1 cellular context compared by ENCODE assay signal in the genomic region with DNA sequence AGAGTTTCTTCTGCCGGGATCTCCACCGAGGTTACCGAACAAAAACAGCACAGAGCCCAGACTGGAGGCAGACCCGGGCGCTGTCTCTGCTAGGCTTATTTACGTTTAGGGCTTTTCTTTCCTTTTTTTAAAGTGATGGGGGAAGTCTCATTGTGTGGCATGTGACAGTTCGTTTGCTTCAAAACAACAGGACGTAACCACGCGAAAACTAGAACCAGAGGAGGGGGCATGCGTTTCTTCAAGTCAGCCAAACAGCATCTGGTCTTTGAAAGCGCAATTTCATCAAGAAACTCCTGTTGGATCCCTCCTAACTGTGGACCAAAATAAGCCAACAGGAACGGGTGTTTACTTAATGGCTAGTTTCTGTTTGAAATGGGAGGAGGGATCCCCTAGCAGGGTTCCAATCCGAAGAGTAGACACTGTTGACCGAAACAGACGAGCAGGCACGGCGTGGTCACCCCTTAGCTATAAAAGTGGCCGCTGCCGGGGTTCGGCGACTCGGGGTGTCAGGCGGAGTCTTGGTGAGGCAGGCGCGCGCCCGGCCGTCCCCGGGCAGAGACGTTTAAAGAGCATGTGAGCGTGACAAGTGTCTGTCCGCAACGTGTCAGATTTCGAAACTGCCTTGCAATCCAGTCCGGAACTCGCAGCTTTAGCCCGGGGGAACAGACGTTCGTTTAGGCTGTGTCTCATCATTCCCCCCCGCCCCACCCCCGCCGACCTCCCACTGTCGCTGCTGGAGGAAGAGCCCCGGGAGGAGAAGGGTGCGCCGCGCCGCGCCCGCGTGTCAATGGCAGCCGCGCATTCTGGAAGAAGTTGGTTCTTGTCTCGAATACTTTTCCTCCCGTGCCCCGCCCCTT.
TF ChIP-seq lines count a peak whose summit lies in the region.

No MANE protein-coding gene starts in this region.

TF ChIP-seq in GM23338, 12 proteins besides CTCF, POLR2A, EP300 and RAD21:
- TF ChIP-seq, protein P1, sequence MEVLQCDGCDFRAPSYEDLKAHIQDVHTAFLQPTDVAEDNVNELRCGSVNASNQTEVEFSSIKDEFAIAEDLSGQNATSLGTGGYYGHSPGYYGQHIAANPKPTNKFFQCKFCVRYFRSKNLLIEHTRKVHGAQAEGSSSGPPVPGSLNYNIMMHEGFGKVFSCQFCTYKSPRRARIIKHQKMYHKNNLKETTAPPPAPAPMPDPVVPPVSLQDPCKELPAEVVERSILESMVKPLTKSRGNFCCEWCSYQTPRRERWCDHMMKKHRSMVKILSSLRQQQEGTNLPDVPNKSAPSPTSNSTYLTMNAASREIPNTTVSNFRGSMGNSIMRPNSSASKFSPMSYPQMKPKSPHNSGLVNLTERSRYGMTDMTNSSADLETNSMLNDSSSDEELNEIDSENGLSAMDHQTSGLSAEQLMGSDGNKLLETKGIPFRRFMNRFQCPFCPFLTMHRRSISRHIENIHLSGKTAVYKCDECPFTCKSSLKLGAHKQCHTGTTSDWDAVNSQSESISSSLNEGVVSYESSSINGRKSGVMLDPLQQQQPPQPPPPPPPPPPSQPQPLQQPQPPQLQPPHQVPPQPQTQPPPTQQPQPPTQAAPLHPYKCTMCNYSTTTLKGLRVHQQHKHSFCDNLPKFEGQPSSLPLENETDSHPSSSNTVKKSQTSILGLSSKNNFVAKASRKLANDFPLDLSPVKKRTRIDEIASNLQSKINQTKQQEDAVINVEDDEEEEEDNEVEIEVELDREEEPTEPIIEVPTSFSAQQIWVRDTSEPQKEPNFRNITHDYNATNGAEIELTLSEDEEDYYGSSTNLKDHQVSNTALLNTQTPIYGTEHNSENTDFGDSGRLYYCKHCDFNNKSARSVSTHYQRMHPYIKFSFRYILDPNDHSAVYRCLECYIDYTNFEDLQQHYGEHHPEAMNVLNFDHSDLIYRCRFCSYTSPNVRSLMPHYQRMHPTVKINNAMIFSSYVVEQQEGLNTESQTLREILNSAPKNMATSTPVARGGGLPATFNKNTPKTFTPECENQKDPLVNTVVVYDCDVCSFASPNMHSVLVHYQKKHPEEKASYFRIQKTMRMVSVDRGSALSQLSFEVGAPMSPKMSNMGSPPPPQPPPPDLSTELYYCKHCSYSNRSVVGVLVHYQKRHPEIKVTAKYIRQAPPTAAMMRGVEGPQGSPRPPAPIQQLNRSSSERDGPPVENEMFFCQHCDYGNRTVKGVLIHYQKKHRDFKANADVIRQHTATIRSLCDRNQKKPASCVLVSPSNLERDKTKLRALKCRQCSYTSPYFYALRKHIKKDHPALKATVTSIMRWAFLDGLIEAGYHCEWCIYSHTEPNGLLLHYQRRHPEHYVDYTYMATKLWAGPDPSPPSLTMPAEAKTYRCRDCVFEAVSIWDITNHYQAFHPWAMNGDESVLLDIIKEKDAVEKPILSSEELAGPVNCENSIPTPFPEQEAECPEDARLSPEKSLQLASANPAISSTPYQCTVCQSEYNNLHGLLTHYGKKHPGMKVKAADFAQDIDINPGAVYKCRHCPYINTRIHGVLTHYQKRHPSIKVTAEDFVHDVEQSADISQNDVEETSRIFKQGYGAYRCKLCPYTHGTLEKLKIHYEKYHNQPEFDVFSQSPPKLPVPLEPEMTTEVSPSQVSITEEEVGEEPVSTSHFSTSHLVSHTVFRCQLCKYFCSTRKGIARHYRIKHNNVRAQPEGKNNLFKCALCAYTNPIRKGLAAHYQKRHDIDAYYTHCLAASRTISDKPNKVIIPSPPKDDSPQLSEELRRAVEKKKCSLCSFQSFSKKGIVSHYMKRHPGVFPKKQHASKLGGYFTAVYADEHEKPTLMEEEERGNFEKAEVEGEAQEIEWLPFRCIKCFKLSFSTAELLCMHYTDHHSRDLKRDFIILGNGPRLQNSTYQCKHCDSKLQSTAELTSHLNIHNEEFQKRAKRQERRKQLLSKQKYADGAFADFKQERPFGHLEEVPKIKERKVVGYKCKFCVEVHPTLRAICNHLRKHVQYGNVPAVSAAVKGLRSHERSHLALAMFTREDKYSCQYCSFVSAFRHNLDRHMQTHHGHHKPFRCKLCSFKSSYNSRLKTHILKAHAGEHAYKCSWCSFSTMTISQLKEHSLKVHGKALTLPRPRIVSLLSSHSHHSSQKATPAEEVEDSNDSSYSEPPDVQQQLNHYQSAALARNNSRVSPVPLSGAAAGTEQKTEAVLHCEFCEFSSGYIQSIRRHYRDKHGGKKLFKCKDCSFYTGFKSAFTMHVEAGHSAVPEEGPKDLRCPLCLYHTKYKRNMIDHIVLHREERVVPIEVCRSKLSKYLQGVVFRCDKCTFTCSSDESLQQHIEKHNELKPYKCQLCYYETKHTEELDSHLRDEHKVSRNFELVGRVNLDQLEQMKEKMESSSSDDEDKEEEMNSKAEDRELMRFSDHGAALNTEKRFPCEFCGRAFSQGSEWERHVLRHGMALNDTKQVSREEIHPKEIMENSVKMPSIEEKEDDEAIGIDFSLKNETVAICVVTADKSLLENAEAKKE (CRISPR knock-in tag; IDR thresholded peaks at IDR 0.05): no peak
- TF ChIP-seq, protein P2, sequence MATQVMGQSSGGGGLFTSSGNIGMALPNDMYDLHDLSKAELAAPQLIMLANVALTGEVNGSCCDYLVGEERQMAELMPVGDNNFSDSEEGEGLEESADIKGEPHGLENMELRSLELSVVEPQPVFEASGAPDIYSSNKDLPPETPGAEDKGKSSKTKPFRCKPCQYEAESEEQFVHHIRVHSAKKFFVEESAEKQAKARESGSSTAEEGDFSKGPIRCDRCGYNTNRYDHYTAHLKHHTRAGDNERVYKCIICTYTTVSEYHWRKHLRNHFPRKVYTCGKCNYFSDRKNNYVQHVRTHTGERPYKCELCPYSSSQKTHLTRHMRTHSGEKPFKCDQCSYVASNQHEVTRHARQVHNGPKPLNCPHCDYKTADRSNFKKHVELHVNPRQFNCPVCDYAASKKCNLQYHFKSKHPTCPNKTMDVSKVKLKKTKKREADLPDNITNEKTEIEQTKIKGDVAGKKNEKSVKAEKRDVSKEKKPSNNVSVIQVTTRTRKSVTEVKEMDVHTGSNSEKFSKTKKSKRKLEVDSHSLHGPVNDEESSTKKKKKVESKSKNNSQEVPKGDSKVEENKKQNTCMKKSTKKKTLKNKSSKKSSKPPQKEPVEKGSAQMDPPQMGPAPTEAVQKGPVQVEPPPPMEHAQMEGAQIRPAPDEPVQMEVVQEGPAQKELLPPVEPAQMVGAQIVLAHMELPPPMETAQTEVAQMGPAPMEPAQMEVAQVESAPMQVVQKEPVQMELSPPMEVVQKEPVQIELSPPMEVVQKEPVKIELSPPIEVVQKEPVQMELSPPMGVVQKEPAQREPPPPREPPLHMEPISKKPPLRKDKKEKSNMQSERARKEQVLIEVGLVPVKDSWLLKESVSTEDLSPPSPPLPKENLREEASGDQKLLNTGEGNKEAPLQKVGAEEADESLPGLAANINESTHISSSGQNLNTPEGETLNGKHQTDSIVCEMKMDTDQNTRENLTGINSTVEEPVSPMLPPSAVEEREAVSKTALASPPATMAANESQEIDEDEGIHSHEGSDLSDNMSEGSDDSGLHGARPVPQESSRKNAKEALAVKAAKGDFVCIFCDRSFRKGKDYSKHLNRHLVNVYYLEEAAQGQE (IDR thresholded peaks at IDR 0.05; ENCODE audit: unreplicated experiment): no peak
- no peak for TF ChIP-seq CREB1 (CRISPR knock-in tag; IDR thresholded peaks at IDR 0.05; ENCODE audit: low read depth)
- no peak for TF ChIP-seq ZNF331 (CRISPR knock-in tag; IDR thresholded peaks at IDR 0.05; ENCODE audit: low read depth)
- no peak for TF ChIP-seq STAT1 (IDR thresholded peaks at IDR 0.05; ENCODE audit: unreplicated experiment)
- TF ChIP-seq, protein P3, sequence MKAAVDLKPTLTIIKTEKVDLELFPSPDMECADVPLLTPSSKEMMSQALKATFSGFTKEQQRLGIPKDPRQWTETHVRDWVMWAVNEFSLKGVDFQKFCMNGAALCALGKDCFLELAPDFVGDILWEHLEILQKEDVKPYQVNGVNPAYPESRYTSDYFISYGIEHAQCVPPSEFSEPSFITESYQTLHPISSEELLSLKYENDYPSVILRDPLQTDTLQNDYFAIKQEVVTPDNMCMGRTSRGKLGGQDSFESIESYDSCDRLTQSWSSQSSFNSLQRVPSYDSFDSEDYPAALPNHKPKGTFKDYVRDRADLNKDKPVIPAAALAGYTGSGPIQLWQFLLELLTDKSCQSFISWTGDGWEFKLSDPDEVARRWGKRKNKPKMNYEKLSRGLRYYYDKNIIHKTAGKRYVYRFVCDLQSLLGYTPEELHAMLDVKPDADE (IDR thresholded peaks at IDR 0.05): no peak
- TF ChIP-seq ZNF114 (CRISPR knock-in tag; IDR thresholded peaks at IDR 0.05): no peak
- no peak for TF ChIP-seq EZH2phosphoT487 (IDR thresholded peaks at IDR 0.05; ENCODE audit: unreplicated experiment)
- no peak for TF ChIP-seq EZH2 (IDR thresholded peaks at IDR 0.05; ENCODE audit: low read depth, unreplicated experiment)
- no peak for TF ChIP-seq POLR2AphosphoS5 (IDR thresholded peaks at IDR 0.05; ENCODE audit: low read depth)
- TF ChIP-seq NANOG (IDR thresholded peaks at IDR 0.05; ENCODE audit: borderline replicate concordance): no peak
- no peak for TF ChIP-seq JUNB (IDR thresholded peaks at IDR 0.05; ENCODE audit: unreplicated experiment)
